Comparison of ENCODE assay signal across 15 cellular contexts in genomic region chr2:105781274-105781673, GRCh38. TPM values are rescaled to one million over a fixed set of nuclear protein-coding genes. Genes with fewer than 3 reads are reported as not detected.
A peak's percentile ranks its signal among the peaks of the same experiment; 100 is the strongest.
DNase-seq lines count a peak whose midpoint lies in the region; ATAC-seq, FAIRE-seq and TF ChIP-seq lines count a peak whose summit lies in the region.
"Had no signal": no experiment of that assay in that cellular context is flagged by ENCODE, and none has a peak within 500 bp of the region (broad histone marks: within the 10 kb centered on the region; RNA-seq: fewer than 3 reads in every experiment).

No MANE protein-coding gene starts in this region.

- H3K36me3 ChIP-seq in HepG2 (replicated peaks in 1 of 2; ENCODE audit: control insufficient read depth in 1 of 2, insufficient read depth in 2 of 2, low read length in 2 of 2) (0 out of 5 replicates have a peak, but pooled peaks cover 2% of the 10 kb centered on the region in 2 experiments), right lobe of liver (no peaks in the 10 kb centered on the region)
- H3K36me3 ChIP-seq: BE2C had no signal

- no peak overlapping the region for H3K9ac ChIP-seq in HepG2 (ENCODE audit: insufficient read depth, low read depth, low read length)

- TF ChIP-seq POLR2A in HepG2 (IDR thresholded peaks at IDR 0.05; ENCODE audit: insufficient read depth in 1 of 2, low read depth in 2 of 2, low read length in 2 of 2) (no peak), right lobe of liver (IDR thresholded peaks at IDR 0.05) (no peak)

- WGBS in HepG2 (ENCODE audit: low lambda C conversion rate), result 96% methylated on average over 4 of the region's 4 CpGs
- 71% methylated on average over 4 of the region's 4 CpGs for WGBS in right lobe of liver (ENCODE audit: insufficient coverage, low coverage, low lambda C conversion rate, missing lambda C conversion rate)

- DNase-seq in HepG2 (ENCODE audit: low spot score), result no peak
- DNase-seq in right lobe of liver, result no peak
- peak; percentile 21 to 25 for DNase-seq in activated T-cell treated with anti-CD3 and anti-CD28 coated beads, Interleukin-2, amount 50 U/mL, for 48 hours
- peak; percentile 59 for DNase-seq in fibroblast of mammary gland (ENCODE audit: low read depth)
- no peak for DNase-seq in stimulated activated naive CD8-positive, alpha-beta T cell treated with anti-CD3 and anti-CD28 coated beads, Interleukin-15, amount 100 ng/mL, for 72 hours
- DNase-seq in GM10248 (ENCODE audit: extremely low spot score), result no peak
- DNase-seq in kidney glomerular epithelial cell (lab: John Stamatoyannopoulos, UW), result no peak
- no peak for DNase-seq in activated CD4-positive, CD25-positive, alpha-beta regulatory T cell (lab: John Stamatoyannopoulos, UW)
- DNase-seq: BE2C; effector CD8-positive, alpha-beta T cell; head of caudate nucleus; T-helper 2 cell had no signal

- H3K9me3 ChIP-seq in HepG2 (ENCODE audit: low read length) (no peaks in the 10 kb centered on the region), right lobe of liver (no peaks in the 10 kb centered on the region)
- H3K9me3 ChIP-seq: BE2C had no signal

- H2AFZ ChIP-seq in HepG2 (ENCODE audit: low read length), result no peak overlapping the region

- H3K27me3 ChIP-seq in HepG2 (ENCODE audit: control insufficient read depth in 1 of 2, insufficient read depth in 2 of 2, low read length in 2 of 2) (no peaks in the 10 kb centered on the region), right lobe of liver (no peaks in the 10 kb centered on the region)
- H3K27me3 ChIP-seq: BE2C had no signal

- H3K4me3 Mint-ChIP-seq in stimulated activated naive CD8-positive, alpha-beta T cell treated with anti-CD3 and anti-CD28 coated beads, Interleukin-15, amount 100 ng/mL, for 72 hours, result peak overlapping the region; percentile 6 to 46

- no peak overlapping the region for H3K27ac ChIP-seq in HepG2 (ENCODE audit: extremely low read length, insufficient read depth, low read length)
- no peak overlapping the region for H3K27ac ChIP-seq in right lobe of liver

- in situ Hi-C loops in HepG2 (cut with HindIII; ENCODE audit: extremely low pct_ligation_motif_present, low pct_unique_long_range_greater_than_20kb), result no loop called here

- TF ChIP-seq EP300 in HepG2 (IDR thresholded peaks at IDR 0.05; ENCODE audit: low read depth in 2 of 2, low read length in 2 of 2), result no peak
- TF ChIP-seq EP300 in HepG2 (CRISPR knock-in tag; IDR thresholded peaks at IDR 0.05; ENCODE audit: borderline replicate concordance), result no peak

- peaks cover 4% of the 10 kb centered on the region for H3K79me2 ChIP-seq in HepG2 (ENCODE audit: insufficient read depth, low read length)

- H3K4me1 ChIP-seq in HepG2 (ENCODE audit: insufficient read depth, low read length) (peaks cover 12% of the 10 kb centered on the region), right lobe of liver (no peaks in the 10 kb centered on the region)
- H3K4me1 ChIP-seq: BE2C had no signal

- TF ChIP-seq CTCF in HepG2 (CRISPR knock-in tag; IDR thresholded peaks at IDR 0.05) (no peak), right lobe of liver (IDR thresholded peaks at IDR 0.05) (no peak), fibroblast of mammary gland (conservative IDR thresholded peaks at IDR 0.05; ENCODE audit: control insufficient read depth, insufficient read depth, low read depth, low read length) (no peak), GM10248 (IDR thresholded peaks at IDR 0.05; ENCODE audit: control extremely low read depth, extremely low read depth, low read depth, missing control alignments) (no peak)

- TF ChIP-seq RAD21 in HepG2 (CRISPR knock-in tag; IDR thresholded peaks at IDR 0.05), result no peak

- H3K27ac Mint-ChIP-seq in stimulated activated naive CD8-positive, alpha-beta T cell treated with anti-CD3 and anti-CD28 coated beads, Interleukin-15, amount 100 ng/mL, for 72 hours, result peak overlapping the region; percentile 37 to 64

- POLR2A ChIA-PET in HepG2 (lab: Yijun Ruan, JAX), result no interaction called here
- POLR2A ChIA-PET in GM10248 (lab: Yijun Ruan, JAX), result no interaction called here

- H3K4me2 ChIP-seq in HepG2 (ENCODE audit: low read depth, low read length), result no peak overlapping the region

- H3K4me1 Mint-ChIP-seq in stimulated activated naive CD8-positive, alpha-beta T cell treated with anti-CD3 and anti-CD28 coated beads, Interleukin-15, amount 100 ng/mL, for 72 hours, result peaks cover 100% of the 10 kb centered on the region

- BruUV-seq in HepG2 (replicated peaks; lab: Mats Ljungman, UMichigan), result no TSS peak

- CTCF ChIA-PET in HepG2 (lab: Yijun Ruan, JAX; ENCODE audit: low intra/inter-chr PET ratio, low total read pairs) (no interaction called here), GM10248 (lab: Yijun Ruan, JAX) (interaction anchor here (1.9 kb wide), 1 partner anchor 26 kb away, joined by 7 read pairs; no protein-coding TSS in a partner anchor)

- intact Hi-C loops in HepG2 (cut with micrococcal nuclease; ENCODE audit: unreplicated experiment) (no loop called here), right lobe of liver (cut with DNase I) (no loop called here)

- no peak for ATAC-seq in HepG2
- no peak for ATAC-seq in right lobe of liver
- ATAC-seq in stimulated activated naive CD8-positive, alpha-beta T cell treated with anti-CD3 and anti-CD28 coated beads, Interleukin-15, amount 100 ng/mL, for 72 hours, result no peak
- ATAC-seq: Panc1, sciatic nerve had no signal

- no peak for FAIRE-seq in HepG2 (lab: Jason Lieb, UNC)
- FAIRE-seq: GM12892 had no signal

- no peaks in the 10 kb centered on the region for H4K20me1 ChIP-seq in HepG2 (ENCODE audit: insufficient read depth, low read length)

- H3K9me3 Mint-ChIP-seq in stimulated activated naive CD8-positive, alpha-beta T cell treated with anti-CD3 and anti-CD28 coated beads, Interleukin-15, amount 100 ng/mL, for 72 hours, result no peaks in the 10 kb centered on the region

- no peaks in the 10 kb centered on the region for H3K27me3 Mint-ChIP-seq in stimulated activated naive CD8-positive, alpha-beta T cell treated with anti-CD3 and anti-CD28 coated beads, Interleukin-15, amount 100 ng/mL, for 72 hours

- no peak overlapping the region for H3K4me3 ChIP-seq in HepG2 (replicated peaks in 1 of 3; ENCODE audit: insufficient read depth in 1 of 3, low read depth in 2 of 3, low read length in 3 of 3)
- no peak overlapping the region for H3K4me3 ChIP-seq in right lobe of liver
- no peak overlapping the region for H3K4me3 ChIP-seq in fibroblast of mammary gland (ENCODE audit: control insufficient read depth, low read depth, low read length)

TF ChIP-seq in HepG2, 621 proteins besides CTCF, POLR2A, EP300 and RAD21 (continues in another document):
- TF ChIP-seq ERF (CRISPR knock-in tag; IDR thresholded peaks at IDR 0.05) (no peak), ZNF460 (CRISPR knock-in tag; IDR thresholded peaks at IDR 0.05; ENCODE audit: borderline replicate concordance) (no peak), ZFP91 (CRISPR knock-in tag; IDR thresholded peaks at IDR 0.05; ENCODE audit: borderline replicate concordance) (no peak), ZSCAN29 (CRISPR knock-in tag; conservative IDR thresholded peaks at IDR 0.05) (no peak), PCBP2 (optimal IDR thresholded peaks at IDR 0.05; ENCODE audit: low read depth, low read length, poor library complexity, severe bottlenecking) (no peak), BCL6 (CRISPR knock-in tag; IDR thresholded peaks at IDR 0.05) (0 out of 2 replicates have a peak, but pooled peaks have one; percentile 43), SRSF9 (IDR thresholded peaks at IDR 0.05; ENCODE audit: borderline replicate concordance, insufficient read depth, low read depth, low read length, poor library complexity, severe bottlenecking) (no peak), ZNF749 (CRISPR knock-in tag; IDR thresholded peaks at IDR 0.05; ENCODE audit: borderline replicate concordance) (no peak), RFXAP (CRISPR knock-in tag; IDR thresholded peaks at IDR 0.05; ENCODE audit: borderline replicate concordance) (no peak), ZNF329 (CRISPR knock-in tag; IDR thresholded peaks at IDR 0.05; ENCODE audit: low read depth) (no peak), GABPB1 (CRISPR knock-in tag; IDR thresholded peaks at IDR 0.05) (no peak)

RNA-seq across cellular contexts. Expression of gene NCK2, which starts 36.6 kb away (rescaled TPM):
- total RNA-seq in HepG2 (2016; rRNA removed; fragmentation: Illumina TruSeq; extraction: Trizol), result 21.3 and 23.5 TPM in 2 replicates
- 20.1 and 23.4 TPM in 2 replicates for total RNA-seq in HepG2 (2016; cell fraction: cytosol; rRNA removed; fragmentation: Illumina TruSeq; extraction: Trizol; ENCODE audit: low read depth)
- total RNA-seq in HepG2 (2016; cell fraction: insoluble cytoplasmic fraction; rRNA removed; fragmentation: Illumina TruSeq; extraction: Trizol), result 17.9 and 25.3 TPM in 2 replicates
- 50.5 and 50.9 TPM in 2 replicates for total RNA-seq in HepG2 (2016; cell fraction: membrane; rRNA removed; fragmentation: Illumina TruSeq; extraction: Trizol)
- 12.0 and 12.1 TPM in 2 replicates for total RNA-seq in HepG2 (2016; cell fraction: nucleus; rRNA removed; fragmentation: Illumina TruSeq; extraction: Trizol)
- 14.8 and 19.5 TPM in 2 replicates for polyA plus RNA-seq in HepG2 (2011; rRNA removed)
- 21.4 and 24.5 TPM in 2 replicates for polyA plus RNA-seq in HepG2 (2011; cell fraction: cytosol; rRNA removed)
- polyA plus RNA-seq in HepG2 (2011; cell fraction: nucleus; rRNA removed), result 8.9 and 9.7 TPM in 2 replicates
- polyA plus RNA-seq in HepG2 (2012), result 20.9 and 25.1 TPM in 2 replicates
- 30.8 and 31.3 TPM in 2 replicates for polyA plus RNA-seq in HepG2 (2016; cell fraction: cytosol; fragmentation: Illumina TruSeq; extraction: Trizol; ENCODE audit: low read depth)
- 24.5 and 29.7 TPM in 2 replicates for polyA plus RNA-seq in HepG2 (2016; cell fraction: insoluble cytoplasmic fraction; fragmentation: Illumina TruSeq; extraction: Trizol; ENCODE audit: low read depth)
- 53.4 and 56.8 TPM in 2 replicates for polyA plus RNA-seq in HepG2 (2016; cell fraction: membrane; fragmentation: Illumina TruSeq; extraction: Trizol; ENCODE audit: low read depth)
- polyA plus RNA-seq in HepG2 (2016; cell fraction: nucleus; fragmentation: Illumina TruSeq; extraction: Trizol; ENCODE audit: insufficient read depth, low read depth), result 18.9 and 21.5 TPM in 2 replicates
- polyA minus RNA-seq in HepG2 (2011; rRNA and poly(A)+ RNA removed; ENCODE audit: low replicate concordance), result 4.0 and 18.1 TPM in 2 replicates
- 9.8 and 11.4 TPM in 2 replicates for polyA minus RNA-seq in HepG2 (2011; cell fraction: cytosol; rRNA and poly(A)+ RNA removed)
- 9.0 and 11.7 TPM in 2 replicates for polyA minus RNA-seq in HepG2 (2011; cell fraction: nucleus; rRNA and poly(A)+ RNA removed)
- total RNA-seq in right lobe of liver, result 10 to 100 TPM in 1 of 6 experiments, 1 to 10 TPM in 5; 4.8 to 11.7 (median 7.1) TPM

Comparison
In these comparisons a context has a peak if more than half of its experiments do, and no peak if none do; other contexts are left out.
1. DNase-seq: peak in activated T-cell treated with anti-CD3 and anti-CD28 coated beads, Interleukin-2, amount 50 U/mL, for 48 hours (2 of 2) and fibroblast of mammary gland (single experiment); none in HepG2 (single experiment), right lobe of liver (0 of 3), stimulated activated naive CD8-positive, alpha-beta T cell treated with anti-CD3 and anti-CD28 coated beads, Interleukin-15, amount 100 ng/mL, for 72 hours (0 of 2), GM10248 (single experiment), kidney glomerular epithelial cell (single experiment) and activated CD4-positive, CD25-positive, alpha-beta regulatory T cell (0 of 4).